In genomic region chr19:8577247-8577646, GRCh38 we compare ENCODE assay signal across 10 cellular contexts. TPM values are rescaled to one million over a fixed set of nuclear protein-coding genes. Genes with fewer than 3 reads are reported as not detected.
DNase-seq lines count a peak whose midpoint lies in the region; ATAC-seq, FAIRE-seq and TF ChIP-seq lines count a peak whose summit lies in the region.
"Had no signal": no experiment of that assay in that cellular context is flagged by ENCODE, and none has a peak within 500 bp of the region (broad histone marks: within the 10 kb centered on the region; RNA-seq: fewer than 3 reads in every experiment).

Gene MYO1F, minus strand, starts transcription at chr19:8577442. Its CDS starts 133 bp downstream, at chr19:8577309.

- intact Hi-C loops in Right ventricle myocardium superior (cut with DNase I), result no loop called here

- H3K4me3 ChIP-seq in small intestine (ENCODE audit: low read depth in 1 of 2, low read length in 2 of 2), result peak within 1 kb of the TSS; percentile 51 to 58
- H3K4me3 ChIP-seq in HAP-1, result no peak within 1 kb of the TSS

- no peaks in the 10 kb centered on the region for H3K9me3 ChIP-seq in small intestine (ENCODE audit: control insufficient read depth, low read depth)
- H3K9me3 ChIP-seq in HAP-1, result 0 out of 2 replicates have a peak, but pooled peaks cover 2% of the 10 kb centered on the region

- ATAC-seq in Right ventricle myocardium superior (ENCODE audit: poor library complexity) (peak; percentile 60), HG03457 (IDR thresholded peaks at IDR 0.05; ENCODE audit: unreplicated experiment) (no peak), GM19324 (IDR thresholded peaks at IDR 0.05; ENCODE audit: low FRiP score, unreplicated experiment) (no peak)

- DNase-seq in GM13976 (ENCODE audit: low spot score) (peak; percentile 78), SKM-1 treated with dmso at 0.1 percent for 144 hours (lab: John Stamatoyannopoulos, UW; ENCODE audit: unreplicated experiment) (peak; percentile 79), Right ventricle myocardium superior (peak; percentile 84), small intestine (no peak), HAP-1 (ENCODE audit: low spot score in 2 of 2) (no peak), SW480 (ENCODE audit: low spot score) (no peak)

- 5 to 9% (median 7%) methylated on average over 6 to 7 of the region's 7 CpGs for WGBS in small intestine, 3 donors

- no peaks in the 10 kb centered on the region for H3K36me3 ChIP-seq in small intestine (ENCODE audit: control insufficient read depth in 2 of 2, insufficient read depth in 2 of 2, low read length in 2 of 2)
- no peaks in the 10 kb centered on the region for H3K36me3 ChIP-seq in HAP-1 (replicated peaks)

- H3K4me1 ChIP-seq in small intestine (ENCODE audit: control insufficient read depth in 2 of 2, insufficient read depth in 1 of 2, low read depth in 1 of 2, low read length in 1 of 2), result peaks cover 0 to 3% of the 10 kb centered on the region in 2 donors
- peaks cover 3% of the 10 kb centered on the region; the same call in 1 of the 2 replicates for H3K4me1 ChIP-seq in HAP-1

- no peak for FAIRE-seq in small intestine (lab: Jason Lieb, UNC)
- FAIRE-seq: endothelial cell of umbilical vein, HTR-8/SVneo had no signal

- H3K27me3 ChIP-seq in small intestine (ENCODE audit: control insufficient read depth in 2 of 2, insufficient read depth in 2 of 2, low read length in 2 of 2), result no peaks in the 10 kb centered on the region
- peaks cover 20% of the 10 kb centered on the region for H3K27me3 ChIP-seq in HAP-1 (ENCODE audit: low read depth)

- in situ Hi-C loops in GM13976 (cut with MboI; ENCODE audit: low sequenced_read_pairs, unreplicated experiment) (no loop called here), HAP-1 (cut with MboI; ENCODE audit: low sequenced_read_pairs) (no loop called here)

- peak within 1 kb of the TSS; percentile 28 to 82 for H3K27ac ChIP-seq in small intestine (ENCODE audit: low read depth in 1 of 2, low read length in 1 of 2)

- no peak for TF ChIP-seq CTCF in GM13976 (IDR thresholded peaks at IDR 0.05; ENCODE audit: borderline replicate concordance, control extremely low read depth, extremely low read depth, insufficient read depth, missing control alignments)

RNA-seq across cellular contexts. Expression of gene MYO1F, which starts in this region (rescaled TPM):
- 8.4 TPM for total RNA-seq in Right ventricle myocardium superior
- 1 to 10 TPM; 1.3 to 6.4 (median 5.7) TPM for polyA plus RNA-seq in small intestine

Comparison
In these comparisons a context has a peak if more than half of its experiments do, and no peak if none do; other contexts are left out.
1. DNase-seq: peak in GM13976 (single experiment), SKM-1 treated with dmso at 0.1 percent for 144 hours (single experiment) and Right ventricle myocardium superior (single experiment); none in small intestine (single experiment), HAP-1 (0 of 2) and SW480 (single experiment).